In genomic region chr7:3259711-3260424, GRCh38 we compare ENCODE assay signal across 12 cellular contexts. TPM values are rescaled to one million over a fixed set of nuclear protein-coding genes. Genes with fewer than 3 reads are reported as not detected.
DNase-seq lines count a peak whose midpoint lies in the region; ATAC-seq, FAIRE-seq and TF ChIP-seq lines count a peak whose summit lies in the region.
"Had no signal": no experiment of that assay in that cellular context is flagged by ENCODE, and none has a peak within 500 bp of the region (broad histone marks: within the 10 kb centered on the region; RNA-seq: fewer than 3 reads in every experiment).

No MANE protein-coding gene starts in this region.

- H3K27ac ChIP-seq in kidney (ENCODE audit: low read depth in 2 of 2, low read length in 2 of 2) = no peak overlapping the region
- H3K27ac ChIP-seq in subcutaneous abdominal adipose tissue (ENCODE audit: low read depth, low read length) = no peak overlapping the region
- H3K27ac ChIP-seq: KMS-11 had no signal

- H3K27me3 Mint-ChIP-seq in activated T-helper 2 cell treated with anti-CD3 and anti-CD28 coated beads, Interferon-gamma antibody, Interleukin-2, Interleukin-4, amounts not matched to agents 10 μg/mL and 5 μg/mL and 100 μg/mL, durations not matched to agents 14 hours and 24 hours and 36 hours (ENCODE audit: low read depth) = peaks cover 12% of the 10 kb centered on the region

- H3K27ac Mint-ChIP-seq in activated T-helper 2 cell treated with anti-CD3 and anti-CD28 coated beads, Interferon-gamma antibody, Interleukin-2, Interleukin-4, amounts not matched to agents 10 μg/mL and 5 μg/mL and 100 μg/mL, durations not matched to agents 14 hours and 24 hours and 36 hours = no peak overlapping the region

- H3K4me3 Mint-ChIP-seq in activated T-helper 2 cell treated with anti-CD3 and anti-CD28 coated beads, Interferon-gamma antibody, Interleukin-2, Interleukin-4, amounts not matched to agents 10 μg/mL and 5 μg/mL and 100 μg/mL, durations not matched to agents 14 hours and 24 hours and 36 hours (ENCODE audit: low read depth) = peak overlapping the region; percentile 59

- no peaks in the 10 kb centered on the region for H3K27me3 ChIP-seq in subcutaneous abdominal adipose tissue (ENCODE audit: control insufficient read depth in 5 of 5, insufficient read depth in 4 of 5, low read length in 5 of 5)

- no peak for TF ChIP-seq CTCF in kidney (IDR thresholded peaks at IDR 0.05; ENCODE audit: borderline replicate concordance, extremely low read depth, insufficient read depth)

- H3K9ac ChIP-seq in kidney (ENCODE audit: low read length in 2 of 2) (peak overlapping the region in 1 of 2 donors; percentile 49), subcutaneous abdominal adipose tissue (ENCODE audit: low read length in 5 of 5) (peak overlapping the region in 1 of 5 donors; percentile 68)
- H3K9ac ChIP-seq: KMS-11 had no signal

- intact Hi-C loops in activated T-helper 2 cell treated with anti-CD3 and anti-CD28 coated beads, Interferon-gamma antibody, Interleukin-2, Interleukin-4, amounts not matched to agents 10 μg/mL and 5 μg/mL and 100 μg/mL, durations not matched to agents 14 hours and 24 hours and 36 hours (cut with micrococcal nuclease) = no loop called here
- intact Hi-C loops in kidney (cut with DNase I) = no loop called here

- no peak for ATAC-seq in SK-N-SH treated with all-trans-retinoic acid at 6 μM for 48 hours

- H3K4me1 ChIP-seq in kidney (ENCODE audit: control insufficient read depth in 1 of 2, insufficient read depth in 1 of 2, low read depth in 1 of 2, low read length in 2 of 2) (no peaks in the 10 kb centered on the region), subcutaneous abdominal adipose tissue (ENCODE audit: control insufficient read depth in 5 of 5, insufficient read depth in 5 of 5, low read length in 5 of 5) (peaks cover 0 to 9% (median 0%) of the 10 kb centered on the region in 5 donors)

- DNase-seq in NCI-H1694 treated with DMSO at 0.1 percent for 48 hours (lab: John Stamatoyannopoulos, UW) (peak; percentile 21), NCI-H1694 (lab: John Stamatoyannopoulos, UW) (no peak), kidney (no peak), KG1 (lab: John Stamatoyannopoulos, UW) (no peak), retina (no peak)
- DNase-seq in activated T-helper 2 cell treated with anti-CD3 and anti-CD28 coated beads, Interferon-gamma antibody, Interleukin-2, Interleukin-4, amounts not matched to agents 10 μg/mL and 5 μg/mL and 100 μg/mL, durations not matched to agents 14 hours and 24 hours and 36 hours (ENCODE audit: low spot score) = no peak
- DNase-seq: 8988T; activated effector memory CD4-positive, alpha-beta T cell treated with anti-CD3 and anti-CD28 coated beads, Interleukin-2, amount 50 U/mL, for 16 hours had no signal

- H3K36me3 ChIP-seq in kidney (ENCODE audit: control insufficient read depth in 1 of 2, insufficient read depth in 2 of 2, low read length in 2 of 2) (no peaks in the 10 kb centered on the region), subcutaneous abdominal adipose tissue (ENCODE audit: control insufficient read depth in 5 of 5, insufficient read depth in 5 of 5, low read length in 5 of 5) (no peaks in the 10 kb centered on the region)

- no peaks in the 10 kb centered on the region for H3K9me3 Mint-ChIP-seq in activated T-helper 2 cell treated with anti-CD3 and anti-CD28 coated beads, Interferon-gamma antibody, Interleukin-2, Interleukin-4, amounts not matched to agents 10 μg/mL and 5 μg/mL and 100 μg/mL, durations not matched to agents 14 hours and 24 hours and 36 hours

- FAIRE-seq in kidney (lab: Jason Lieb, UNC) = no peak
- FAIRE-seq: GM12892 had no signal

- H3K4me3 ChIP-seq in kidney (ENCODE audit: low read length in 2 of 2) (peak overlapping the region; percentile 66 to 80), subcutaneous abdominal adipose tissue (ENCODE audit: low read depth in 1 of 5, low read length in 5 of 5) (peak overlapping the region; percentile 63 to 85 (median 79))

- H3K9me3 ChIP-seq in kidney (ENCODE audit: control insufficient read depth in 1 of 2, low read length in 2 of 2) (no peaks in the 10 kb centered on the region), subcutaneous abdominal adipose tissue (ENCODE audit: control insufficient read depth in 5 of 5, low read length in 5 of 5) (peaks cover 0 to 6% (median 0%) of the 10 kb centered on the region in 5 donors)

- H3K4me1 Mint-ChIP-seq in activated T-helper 2 cell treated with anti-CD3 and anti-CD28 coated beads, Interferon-gamma antibody, Interleukin-2, Interleukin-4, amounts not matched to agents 10 μg/mL and 5 μg/mL and 100 μg/mL, durations not matched to agents 14 hours and 24 hours and 36 hours (ENCODE audit: low read depth) = no peaks in the 10 kb centered on the region

- H3K36me3 Mint-ChIP-seq in activated T-helper 2 cell treated with anti-CD3 and anti-CD28 coated beads, Interferon-gamma antibody, Interleukin-2, Interleukin-4, amounts not matched to agents 10 μg/mL and 5 μg/mL and 100 μg/mL, durations not matched to agents 14 hours and 24 hours and 36 hours (ENCODE audit: low read depth) = no peaks in the 10 kb centered on the region

TF ChIP-seq in SK-N-SH treated with all-trans-retinoic acid at 6 μM for 48 hours, 23 proteins besides CTCF, POLR2A, EP300 and RAD21 (continues in another document):
- TF ChIP-seq ZC3H10 (CRISPR knock-in tag; IDR thresholded peaks at IDR 0.05) = no peak
- TF ChIP-seq GLIS3 (CRISPR knock-in tag; IDR thresholded peaks at IDR 0.05) = no peak
- TF ChIP-seq ZFP3 (CRISPR knock-in tag; IDR thresholded peaks at IDR 0.05) = no peak
- TF ChIP-seq TCF4 (CRISPR knock-in tag; IDR thresholded peaks at IDR 0.05; ENCODE audit: borderline replicate concordance) = no peak
- TF ChIP-seq ZNF70 (CRISPR knock-in tag; IDR thresholded peaks at IDR 0.05) = no peak
- TF ChIP-seq PATZ1 (CRISPR knock-in tag; IDR thresholded peaks at IDR 0.05; ENCODE audit: borderline replicate concordance) = no peak
- no peak for TF ChIP-seq TSHZ2 (CRISPR knock-in tag; IDR thresholded peaks at IDR 0.05)
- TF ChIP-seq OSR1 (CRISPR knock-in tag; IDR thresholded peaks at IDR 0.05) = no peak
- no peak for TF ChIP-seq CSDC2 (CRISPR knock-in tag; IDR thresholded peaks at IDR 0.05)
- no peak for TF ChIP-seq PPARA (CRISPR knock-in tag; IDR thresholded peaks at IDR 0.05; ENCODE audit: borderline replicate concordance)
- TF ChIP-seq CSRNP3 (CRISPR knock-in tag; IDR thresholded peaks at IDR 0.05) = no peak
- TF ChIP-seq ESRRG (CRISPR knock-in tag; IDR thresholded peaks at IDR 0.05) = no peak

RNA-seq across cellular contexts. Expression of gene SDK1, which starts 41.2 kb away (rescaled TPM):
- total RNA-seq in activated T-helper 2 cell treated with anti-CD3 and anti-CD28 coated beads, Interferon-gamma antibody, Interleukin-2, Interleukin-4, amounts not matched to agents 10 μg/mL and 5 μg/mL and 100 μg/mL, durations not matched to agents 14 hours and 24 hours and 36 hours = 0.48 and 1.2 TPM in 2 replicates
- total RNA-seq in kidney = 38.3 TPM
- 2.0 TPM for polyA plus RNA-seq in kidney (ENCODE audit: insufficient read depth, low read depth, low replicate concordance)

Comparison
In these comparisons a context has a peak if more than half of its experiments do, and no peak if none do; other contexts are left out.
1. RNA of gene SDK1, which starts 41.2 kb away (total RNA-seq): 38.3 TPM in kidney (single experiment); 0.48 to 1.2 TPM in activated T-helper 2 cell treated with anti-CD3 and anti-CD28 coated beads, Interferon-gamma antibody, Interleukin-2, Interleukin-4, amounts not matched to agents 10 μg/mL and 5 μg/mL and 100 μg/mL, durations not matched to agents 14 hours and 24 hours and 36 hours; every median in the first group is over 10 times any median in the second.